Comparison of ENCODE assay signal across 16 cellular contexts in genomic region chr10:5600908-5601307, GRCh38.
"Had no signal": no experiment of that assay in that cellular context is flagged by ENCODE, and none has a peak within 500 bp of the region (broad histone marks: within the 10 kb centered on the region; RNA-seq: fewer than 3 reads in every experiment).

No MANE protein-coding gene starts in this region.

- H3K4me1 Mint-ChIP-seq: activated naive CD4-positive, alpha-beta T cell treated with anti-CD3 and anti-CD28 coated beads, Interleukin-2, amount 50 U/mL, for 24 hours had no signal

- H3K9me3 ChIP-seq: adrenal gland, colonic mucosa, pancreas had no signal

- ATAC-seq: activated T-cell treated with anti-CD3 and anti-CD28 coated beads, Interleukin-2, amount 50 U/mL, for 72 hours; naive thymus-derived CD8-positive, alpha-beta T cell; pancreas; T-helper 17 cell had no signal

- H3K36me3 ChIP-seq: adrenal gland, colonic mucosa, pancreas, stomach had no signal

- H3K27ac ChIP-seq: adrenal gland, colonic mucosa, pancreas, VCaP had no signal

- H3K9me3 Mint-ChIP-seq: activated naive CD4-positive, alpha-beta T cell treated with anti-CD3 and anti-CD28 coated beads, Interleukin-2, amount 50 U/mL, for 24 hours; activated T-cell treated with anti-CD3 and anti-CD28 coated beads, Interleukin-2, amount 50 U/mL, for 72 hours had no signal

- H3K4me3 Mint-ChIP-seq: activated naive CD4-positive, alpha-beta T cell treated with anti-CD3 and anti-CD28 coated beads, Interleukin-2, amount 50 U/mL, for 24 hours; activated T-cell treated with anti-CD3 and anti-CD28 coated beads, Interleukin-2, amount 50 U/mL, for 72 hours; brain; naive thymus-derived CD8-positive, alpha-beta T cell; T-helper 17 cell had no signal

- H3K36me3 Mint-ChIP-seq: activated naive CD4-positive, alpha-beta T cell treated with anti-CD3 and anti-CD28 coated beads, Interleukin-2, amount 50 U/mL, for 24 hours; brain; naive thymus-derived CD8-positive, alpha-beta T cell had no signal

- H3K27ac Mint-ChIP-seq: activated naive CD4-positive, alpha-beta T cell treated with anti-CD3 and anti-CD28 coated beads, Interleukin-2, amount 50 U/mL, for 24 hours; activated T-cell treated with anti-CD3 and anti-CD28 coated beads, Interleukin-2, amount 50 U/mL, for 72 hours; naive thymus-derived CD8-positive, alpha-beta T cell; T-helper 17 cell had no signal

- H3K4me1 ChIP-seq: adrenal gland, colonic mucosa, pancreas had no signal

- H3K27me3 Mint-ChIP-seq: activated naive CD4-positive, alpha-beta T cell treated with anti-CD3 and anti-CD28 coated beads, Interleukin-2, amount 50 U/mL, for 24 hours had no signal

- H3K4me3 ChIP-seq: adrenal gland, colonic mucosa, pancreas, stomach had no signal

- H3K27me3 ChIP-seq: adrenal gland, colonic mucosa, pancreas, stomach had no signal

- DNase-seq: activated CD4-positive, alpha-beta T cell treated with anti-CD3 and anti-CD28 coated beads for 1 hour; activated effector memory CD4-positive, alpha-beta T cell treated with anti-CD3 and anti-CD28 coated beads, Interleukin-2, amount 50 U/mL, for 16 hours; activated T-cell treated with anti-CD3 and anti-CD28 coated beads, Interleukin-2, amount 50 U/mL, for 72 hours; adrenal gland; caudate nucleus; colonic mucosa; erythroblast; mesenchymal stem cell; naive thymus-derived CD8-positive, alpha-beta T cell; pancreas; stimulated activated CD4-positive, alpha-beta T cell treated with anti-CD3 and anti-CD28 coated beads, Interleukin-2, amount 100 ng/mL, for 48 hours; stomach; T-helper 17 cell had no signal
